15 cellular contexts compared by ENCODE assay signal in the genomic region with DNA sequence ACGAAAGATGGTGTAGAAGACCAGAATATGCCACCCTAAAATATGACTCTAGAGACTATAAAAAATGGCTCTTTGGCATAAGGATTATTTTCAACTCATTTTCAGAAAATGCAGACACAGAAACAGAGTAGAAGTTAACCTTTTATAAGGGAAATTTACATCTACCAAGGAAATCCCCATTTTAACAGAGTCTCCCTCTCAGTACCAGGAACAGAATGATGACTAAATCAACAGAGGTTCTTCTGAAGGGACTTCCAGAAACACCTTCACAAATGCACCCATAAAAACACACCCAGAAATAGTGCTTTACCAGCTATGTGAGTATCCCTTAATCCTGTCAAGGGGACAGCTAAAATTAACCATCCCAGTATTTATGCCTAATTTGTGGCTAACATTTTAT. TPM values are rescaled to one million over a fixed set of nuclear protein-coding genes. Genes with fewer than 3 reads are reported as not detected.
A peak's percentile ranks its signal among the peaks of the same experiment; 100 is the strongest.
DNase-seq lines count a peak whose midpoint lies in the region; TF ChIP-seq lines count a peak whose summit lies in the region.
"Had no signal": no experiment of that assay in that cellular context is flagged by ENCODE, and none has a peak within 500 bp of the region (broad histone marks: within the 10 kb centered on the region; RNA-seq: fewer than 3 reads in every experiment).

No MANE protein-coding gene starts in this region.

- peaks cover 65% of the 10 kb centered on the region for H3K27me3 Mint-ChIP-seq in activated T-cell treated with anti-CD3 and anti-CD28 coated beads, Interleukin-2, amount 50 U/mL, for 24 hours
- H3K27me3 Mint-ChIP-seq in activated naive CD8-positive, alpha-beta T cell treated with anti-CD3 and anti-CD28 coated beads for 36 hours, result peaks cover 50% of the 10 kb centered on the region
- H3K27me3 Mint-ChIP-seq in stimulated activated naive CD8-positive, alpha-beta T cell treated with anti-CD3 and anti-CD28 coated beads, Interleukin-15, Interleukin-2, amounts not matched to agents 100 ng/mL and 50 ng/mL, for 24 hours, result peaks cover 53% of the 10 kb centered on the region

- peak overlapping the region; percentile 50 for H3K27ac Mint-ChIP-seq in activated T-cell treated with anti-CD3 and anti-CD28 coated beads, Interleukin-2, amount 50 U/mL, for 24 hours
- H3K27ac Mint-ChIP-seq in activated naive CD8-positive, alpha-beta T cell treated with anti-CD3 and anti-CD28 coated beads for 36 hours, result peak overlapping the region; percentile 79
- peak overlapping the region; percentile 34 for H3K27ac Mint-ChIP-seq in stimulated activated naive CD8-positive, alpha-beta T cell treated with anti-CD3 and anti-CD28 coated beads, Interleukin-15, Interleukin-2, amounts not matched to agents 100 ng/mL and 50 ng/mL, for 24 hours
- H3K27ac Mint-ChIP-seq: CD8-positive, alpha-beta T cell; H9 had no signal

- no peaks in the 10 kb centered on the region for H3K9me3 Mint-ChIP-seq in activated T-cell treated with anti-CD3 and anti-CD28 coated beads, Interleukin-2, amount 50 U/mL, for 24 hours
- no peaks in the 10 kb centered on the region for H3K9me3 Mint-ChIP-seq in activated naive CD8-positive, alpha-beta T cell treated with anti-CD3 and anti-CD28 coated beads for 36 hours
- H3K9me3 Mint-ChIP-seq in stimulated activated naive CD8-positive, alpha-beta T cell treated with anti-CD3 and anti-CD28 coated beads, Interleukin-15, Interleukin-2, amounts not matched to agents 100 ng/mL and 50 ng/mL, for 24 hours, result no peaks in the 10 kb centered on the region
- H3K9me3 Mint-ChIP-seq: CD8-positive, alpha-beta T cell had no signal

- TF ChIP-seq CTCF in GM13977 (IDR thresholded peaks at IDR 0.05; ENCODE audit: extremely low read depth, insufficient read depth, missing control alignments), result no peak

- H3K36me3 Mint-ChIP-seq in activated T-cell treated with anti-CD3 and anti-CD28 coated beads, Interleukin-2, amount 50 U/mL, for 24 hours (ENCODE audit: low read depth), result no peaks in the 10 kb centered on the region
- H3K36me3 Mint-ChIP-seq in activated naive CD8-positive, alpha-beta T cell treated with anti-CD3 and anti-CD28 coated beads for 36 hours, result no peaks in the 10 kb centered on the region
- H3K36me3 Mint-ChIP-seq in stimulated activated naive CD8-positive, alpha-beta T cell treated with anti-CD3 and anti-CD28 coated beads, Interleukin-15, Interleukin-2, amounts not matched to agents 100 ng/mL and 50 ng/mL, for 24 hours (ENCODE audit: low read depth), result no peaks in the 10 kb centered on the region
- H3K36me3 Mint-ChIP-seq: CD8-positive, alpha-beta T cell had no signal

- in situ Hi-C loops in GM13977 (cut with MboI; ENCODE audit: low pct_unique_long_range_greater_than_20kb, low sequenced_read_pairs, unreplicated experiment), result no loop called here

- no peak for DNase-seq in activated T-cell treated with anti-CD3 and anti-CD28 coated beads, Interleukin-2, amount 50 U/mL, for 24 hours
- no peak for DNase-seq in activated T-cell treated with anti-CD3 and anti-CD28 coated beads, Interleukin-2, amount 50 U/mL, for 48 hours
- DNase-seq in GM13977 (ENCODE audit: low spot score), result peak; percentile 31
- DNase-seq in activated naive CD8-positive, alpha-beta T cell treated with anti-CD3 and anti-CD28 coated beads for 36 hours, result no peak
- no peak for DNase-seq in SHP77 treated with DMSO at 0.1 percent for 48 hours (lab: John Stamatoyannopoulos, UW)
- no peak for DNase-seq in T1000 (lab: John Stamatoyannopoulos, UW)
- DNase-seq: CD8-positive, alpha-beta T cell; H9; MV-4-11; NCI-H1694 treated with DMSO at 0.1 percent for 48 hours; NCI-H2107; NCI-H2227 treated with DMSO at 0.1 percent for 48 hours; NCI-H510A treated with DMSO at 0.1 percent for 48 hours; PC-9 had no signal

- H3K4me3 Mint-ChIP-seq in activated T-cell treated with anti-CD3 and anti-CD28 coated beads, Interleukin-2, amount 50 U/mL, for 24 hours, result no peak overlapping the region
- no peak overlapping the region for H3K4me3 Mint-ChIP-seq in activated naive CD8-positive, alpha-beta T cell treated with anti-CD3 and anti-CD28 coated beads for 36 hours
- H3K4me3 Mint-ChIP-seq in stimulated activated naive CD8-positive, alpha-beta T cell treated with anti-CD3 and anti-CD28 coated beads, Interleukin-15, Interleukin-2, amounts not matched to agents 100 ng/mL and 50 ng/mL, for 24 hours, result no peak overlapping the region
- H3K4me3 Mint-ChIP-seq: CD8-positive, alpha-beta T cell; H9 had no signal

- H3K4me1 Mint-ChIP-seq in activated T-cell treated with anti-CD3 and anti-CD28 coated beads, Interleukin-2, amount 50 U/mL, for 24 hours (ENCODE audit: low read depth), result peaks cover 13% of the 10 kb centered on the region
- peaks cover 15% of the 10 kb centered on the region for H3K4me1 Mint-ChIP-seq in activated naive CD8-positive, alpha-beta T cell treated with anti-CD3 and anti-CD28 coated beads for 36 hours
- peaks cover 14% of the 10 kb centered on the region for H3K4me1 Mint-ChIP-seq in stimulated activated naive CD8-positive, alpha-beta T cell treated with anti-CD3 and anti-CD28 coated beads, Interleukin-15, Interleukin-2, amounts not matched to agents 100 ng/mL and 50 ng/mL, for 24 hours (ENCODE audit: low read depth)

RNA-seq across cellular contexts. Expression of a gene that starts 29.1 kb away (rescaled TPM):
- total RNA-seq in activated naive CD8-positive, alpha-beta T cell treated with anti-CD3 and anti-CD28 coated beads for 36 hours, result not detected
